Comparison of ENCODE assay signal across 15 cellular contexts in genomic region chr2:42239811-42240210, GRCh38.
"Had no signal": no experiment of that assay in that cellular context is flagged by ENCODE, and none has a peak within 500 bp of the region (broad histone marks: within the 10 kb centered on the region; RNA-seq: fewer than 3 reads in every experiment).

No MANE protein-coding gene starts in this region.

- H3K27ac ChIP-seq: lower lobe of right lung, psoas muscle, stomach, thoracic aorta had no signal

- ATAC-seq: left cardiac atrium; lower lobe of right lung; mucosa of descending colon; natural killer cell treated with Interleukin-12 subunit alpha and Interleukin-12 subunit beta and Interleukin-15 and Interleukin-18, amount 100 ng/mL, for 72 hours had no signal

- H3K36me3 Mint-ChIP-seq: natural killer cell treated with Interleukin-12 subunit alpha and Interleukin-12 subunit beta and Interleukin-15 and Interleukin-18, amount 100 ng/mL, for 72 hours had no signal

- H3K27me3 ChIP-seq: stomach had no signal

- H3K9me3 Mint-ChIP-seq: activated CD4-positive, alpha-beta memory T cell treated with anti-CD3 and anti-CD28 coated beads, Interleukin-2, amount 10 ng/mL, durations not matched to agents 7 days and 5 days; activated naive CD8-positive, alpha-beta T cell treated with anti-CD3 and anti-CD28 coated beads for 36 hours; endodermal cell; natural killer cell treated with Interleukin-12 subunit alpha and Interleukin-12 subunit beta and Interleukin-15 and Interleukin-18, amount 100 ng/mL, for 72 hours had no signal

- H3K4me3 Mint-ChIP-seq: activated CD4-positive, alpha-beta memory T cell treated with anti-CD3 and anti-CD28 coated beads, Interleukin-2, amount 10 ng/mL, durations not matched to agents 7 days and 5 days; activated naive CD8-positive, alpha-beta T cell treated with anti-CD3 and anti-CD28 coated beads for 36 hours; endodermal cell; natural killer cell treated with Interleukin-12 subunit alpha and Interleukin-12 subunit beta and Interleukin-15 and Interleukin-18, amount 100 ng/mL, for 72 hours had no signal

- H3K27ac Mint-ChIP-seq: activated CD4-positive, alpha-beta memory T cell treated with anti-CD3 and anti-CD28 coated beads, Interleukin-2, amount 10 ng/mL, durations not matched to agents 7 days and 5 days; endodermal cell; natural killer cell treated with Interleukin-12 subunit alpha and Interleukin-12 subunit beta and Interleukin-15 and Interleukin-18, amount 100 ng/mL, for 72 hours had no signal

- H3K27me3 Mint-ChIP-seq: activated CD4-positive, alpha-beta memory T cell treated with anti-CD3 and anti-CD28 coated beads, Interleukin-2, amount 10 ng/mL, durations not matched to agents 7 days and 5 days; activated naive CD8-positive, alpha-beta T cell treated with anti-CD3 and anti-CD28 coated beads for 36 hours; natural killer cell treated with Interleukin-12 subunit alpha and Interleukin-12 subunit beta and Interleukin-15 and Interleukin-18, amount 100 ng/mL, for 72 hours had no signal

- H3K4me3 ChIP-seq: lower lobe of right lung, mucosa of descending colon, psoas muscle, stomach, thoracic aorta had no signal

- H3K9me3 ChIP-seq: lower lobe of right lung, mucosa of descending colon, psoas muscle, stomach, thoracic aorta had no signal

- H3K36me3 ChIP-seq: lower lobe of right lung, stomach, thoracic aorta had no signal

- H3K4me1 ChIP-seq: psoas muscle had no signal

- DNase-seq: activated CD4-positive, alpha-beta memory T cell treated with anti-CD3 and anti-CD28 coated beads, Interleukin-2, amount 10 ng/mL, durations not matched to agents 7 days and 5 days; activated CD4-positive, alpha-beta T cell treated with anti-CD3 and anti-CD28 coated beads for 1 hour; activated naive CD8-positive, alpha-beta T cell treated with anti-CD3 and anti-CD28 coated beads for 36 hours; anterior cingulate cortex; endodermal cell; hypothalamus; left cardiac atrium; lower lobe of right lung; mucosa of descending colon; psoas muscle; stimulated activated CD4-positive, alpha-beta T cell treated with anti-CD3 and anti-CD28 coated beads, Interleukin-2, amount 100 ng/mL, for 48 hours; stomach; T1000 had no signal
